Comparison of ENCODE assay signal across 26 cellular contexts in genomic region chr9:69894720-69895119, GRCh38.
A peak's percentile ranks its signal among the peaks of the same experiment; 100 is the strongest.
DNase-seq lines count a peak whose midpoint lies in the region; ATAC-seq and TF ChIP-seq lines count a peak whose summit lies in the region.
"Had no signal": no experiment of that assay in that cellular context is flagged by ENCODE, and none has a peak within 500 bp of the region (broad histone marks: within the 10 kb centered on the region; RNA-seq: fewer than 3 reads in every experiment).

No MANE protein-coding gene starts in this region.

- ATAC-seq in HG02798 (IDR thresholded peaks at IDR 0.05; ENCODE audit: poor library complexity, unreplicated experiment) = no peak
- ATAC-seq: GM23338 had no signal

- TF ChIP-seq CTCF in osteoblast (IDR thresholded peaks at IDR 0.05; ENCODE audit: extremely low read depth, low read depth, low read length) = no peak
- no peak for TF ChIP-seq CTCF in MM.1S (IDR thresholded peaks at IDR 0.05; ENCODE audit: low read length)

- H3K4me2 ChIP-seq in osteoblast (ENCODE audit: insufficient read depth, low read length) = no peak overlapping the region
- H3K4me2 ChIP-seq in MM.1S (ENCODE audit: low read depth, low read length) = no peak overlapping the region
- no peak overlapping the region for H3K4me2 ChIP-seq in Karpas-422 (ENCODE audit: low read depth, low read length, poor library complexity, severe bottlenecking)
- H3K4me2 ChIP-seq: BLaER1 treated with 17β-estradiol and CSF1 and Interleukin-3, amounts not matched to agents 10 nM and 100 nM; GM23338 had no signal

- H3K9ac ChIP-seq in MM.1S (ENCODE audit: low read length) = no peak overlapping the region
- no peak overlapping the region for H3K9ac ChIP-seq in Karpas-422 (ENCODE audit: low read length)
- H3K9ac ChIP-seq: BLaER1 treated with 17β-estradiol and CSF1 and Interleukin-3, amounts not matched to agents 10 nM and 100 nM had no signal

- H3K4me1 ChIP-seq in osteoblast (ENCODE audit: insufficient read depth, low read length) (peaks cover 29% of the 10 kb centered on the region), MM.1S (ENCODE audit: low read length) (no peaks in the 10 kb centered on the region), Karpas-422 (ENCODE audit: low read length) (no peaks in the 10 kb centered on the region)

- DNase-seq in EH (ENCODE audit: low read depth) (peak; percentile 34), M059J (ENCODE audit: low read depth) (peak; percentile 36), kidney tubule cell (ENCODE audit: low spot score) (peak; percentile 28), osteoblast (ENCODE audit: insufficient read length, low spot score, missing footprints) (no peak), MM.1S (no peak), Karpas-422 (no peak)
- DNase-seq in stimulated activated CD4-positive, alpha-beta T cell treated with anti-CD3 and anti-CD28 coated beads, Interleukin-2, amount 100 ng/mL, for 48 hours = no peak
- DNase-seq: AML-193; CD4-positive, alpha-beta T cell; DMS 273 treated with DMSO at 0.1 percent for 48 hours; DMS79; HCEC 1CT; KBM-7; NCI-H1092; NCI-H1417 treated with DMSO at 0.1 percent for 48 hours; NCI-H1694 treated with DMSO at 0.1 percent for 48 hours; NCI-H2081; NCI-H226; NCI-H510A; NCI-H69; Right ventricle myocardium superior; RPMI8226 had no signal

- H2AFZ ChIP-seq in osteoblast (ENCODE audit: low read length) = peak overlapping the region; percentile 38
- no peak overlapping the region for H2AFZ ChIP-seq in MM.1S (ENCODE audit: low read length)
- H2AFZ ChIP-seq in Karpas-422 (ENCODE audit: low read length) = no peak overlapping the region
- H2AFZ ChIP-seq: GM23338 had no signal

- H3K9me3 ChIP-seq in osteoblast (ENCODE audit: low read depth, low read length) (no peaks in the 10 kb centered on the region), MM.1S (replicated peaks; ENCODE audit: insufficient read depth, low read length) (no peaks in the 10 kb centered on the region), Karpas-422 (ENCODE audit: low read length) (no peaks in the 10 kb centered on the region)
- H3K9me3 ChIP-seq: BLaER1 treated with 17β-estradiol and CSF1 and Interleukin-3, amounts not matched to agents 10 nM and 100 nM; SJSA1 had no signal

- no peaks in the 10 kb centered on the region for H3K79me2 ChIP-seq in osteoblast (ENCODE audit: insufficient read depth, low read length)
- no peaks in the 10 kb centered on the region for H3K79me2 ChIP-seq in MM.1S (ENCODE audit: low read length)
- H3K79me2 ChIP-seq in Karpas-422 (ENCODE audit: low read length) = no peaks in the 10 kb centered on the region

- no peaks in the 10 kb centered on the region for H3F3A ChIP-seq in MM.1S (ENCODE audit: insufficient read depth, low read length)

- H3K27me3 ChIP-seq in osteoblast (ENCODE audit: insufficient read depth, low read length) = no peaks in the 10 kb centered on the region
- H3K27me3 ChIP-seq in MM.1S (replicated peaks; ENCODE audit: insufficient read depth, low read length) = no peaks in the 10 kb centered on the region
- H3K27me3 ChIP-seq in Karpas-422 (ENCODE audit: low read length) = no peaks in the 10 kb centered on the region
- H3K27me3 ChIP-seq: BLaER1 treated with 17β-estradiol and CSF1 and Interleukin-3, amounts not matched to agents 10 nM and 100 nM; SJSA1 had no signal

- no peaks in the 10 kb centered on the region for H3K9me2 ChIP-seq in MM.1S (replicated peaks; ENCODE audit: insufficient read depth, low read length)
- H3K9me2 ChIP-seq in Karpas-422 (replicated peaks; ENCODE audit: insufficient read depth, low read length) = no peaks in the 10 kb centered on the region

- no peaks in the 10 kb centered on the region for H4K20me1 ChIP-seq in osteoblast (ENCODE audit: insufficient read depth, low read length)
- H4K20me1 ChIP-seq in MM.1S (ENCODE audit: insufficient read depth, low read length) = no peaks in the 10 kb centered on the region
- no peaks in the 10 kb centered on the region for H4K20me1 ChIP-seq in Karpas-422 (ENCODE audit: insufficient read depth, low read depth, low read length)
- H4K20me1 ChIP-seq: BLaER1 treated with 17β-estradiol and CSF1 and Interleukin-3, amounts not matched to agents 10 nM and 100 nM had no signal

- H3K36me3 ChIP-seq in osteoblast (ENCODE audit: insufficient read depth, low read length) (no peaks in the 10 kb centered on the region), MM.1S (replicated peaks; ENCODE audit: insufficient read depth, low read length) (no peaks in the 10 kb centered on the region), Karpas-422 (ENCODE audit: insufficient read depth, low read length) (no peaks in the 10 kb centered on the region)
- H3K36me3 ChIP-seq: BLaER1 treated with 17β-estradiol and CSF1 and Interleukin-3, amounts not matched to agents 10 nM and 100 nM; SJSA1 had no signal

- H3K27ac ChIP-seq in osteoblast (ENCODE audit: low read depth, low read length) = no peak overlapping the region
- no peak overlapping the region for H3K27ac ChIP-seq in MM.1S (ENCODE audit: low read length)
- no peak overlapping the region for H3K27ac ChIP-seq in Karpas-422 (ENCODE audit: low read length)
- H3K27ac ChIP-seq: BLaER1 treated with 17β-estradiol and CSF1 and Interleukin-3, amounts not matched to agents 10 nM and 100 nM; SJSA1 had no signal

- H3K4me3 ChIP-seq in osteoblast (ENCODE audit: insufficient read depth, low read length) = no peak overlapping the region
- no peak overlapping the region for H3K4me3 ChIP-seq in MM.1S (ENCODE audit: low read length)
- no peak overlapping the region for H3K4me3 ChIP-seq in Karpas-422 (ENCODE audit: low read length)
- H3K4me3 ChIP-seq: BLaER1 treated with 17β-estradiol and CSF1 and Interleukin-3, amounts not matched to agents 10 nM and 100 nM; GM23338; SJSA1 had no signal

Comparison
In these comparisons a context has a peak if more than half of its experiments do, and no peak if none do; other contexts are left out.
1. DNase-seq: peak in EH (single experiment), M059J (single experiment) and kidney tubule cell (single experiment); none in osteoblast (single experiment), stimulated activated CD4-positive, alpha-beta T cell treated with anti-CD3 and anti-CD28 coated beads, Interleukin-2, amount 100 ng/mL, for 48 hours (0 of 2), MM.1S (single experiment) and Karpas-422 (single experiment).